Comparison of ENCODE assay signal across 16 cellular contexts in the genomic region with DNA sequence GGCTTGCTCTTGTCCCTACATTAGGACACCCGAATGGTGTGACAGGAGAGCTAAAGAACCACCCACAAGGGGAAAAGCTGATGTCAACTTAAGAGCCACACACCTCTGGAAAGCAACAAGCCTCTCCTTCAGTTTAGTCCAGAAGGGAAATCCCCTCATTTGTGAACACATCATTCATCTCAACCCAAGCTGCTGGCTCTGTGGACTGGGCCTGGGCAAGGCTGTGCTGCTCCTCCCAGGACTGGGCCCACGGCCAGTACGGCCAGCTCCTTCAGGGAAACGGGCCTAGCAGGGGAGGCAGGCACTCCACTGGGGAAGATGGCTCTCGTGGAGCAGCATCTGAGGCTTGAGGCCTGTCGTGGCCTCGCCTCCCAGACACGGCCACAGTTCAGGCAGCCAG. TPM values are rescaled to one million over a fixed set of nuclear protein-coding genes. Genes with fewer than 3 reads are reported as not detected.
DNase-seq lines count a peak whose midpoint lies in the region; ATAC-seq and TF ChIP-seq lines count a peak whose summit lies in the region.
"Had no signal": no experiment of that assay in that cellular context is flagged by ENCODE, and none has a peak within 500 bp of the region (broad histone marks: within the 10 kb centered on the region; RNA-seq: fewer than 3 reads in every experiment).

No MANE protein-coding gene starts in this region.

- TF ChIP-seq POLR2A in stomach (IDR thresholded peaks at IDR 0.05) = no peak

- H3K27ac Mint-ChIP-seq in activated CD4-positive, alpha-beta T cell treated with anti-CD3 and anti-CD28 coated beads for 36 hours = no peak overlapping the region
- H3K27ac Mint-ChIP-seq: CD8-positive, alpha-beta T cell had no signal

- no peaks in the 10 kb centered on the region for H3K9me3 ChIP-seq in stomach
- H3K9me3 ChIP-seq: spleen had no signal

- no peak overlapping the region for H3K27ac ChIP-seq in stomach
- H3K27ac ChIP-seq: spleen had no signal

- H3K36me3 Mint-ChIP-seq in activated CD4-positive, alpha-beta T cell treated with anti-CD3 and anti-CD28 coated beads for 36 hours (ENCODE audit: low read depth) = peaks cover 5% of the 10 kb centered on the region

- no peak for TF ChIP-seq CTCF in cardiac fibroblast (IDR thresholded peaks at IDR 0.05; ENCODE audit: low read depth, low read length)
- no peak for TF ChIP-seq CTCF in stomach (IDR thresholded peaks at IDR 0.05)

- WGBS in stomach, 5 donors = 27 to 57% (median 49%) methylated on average over 4 to 8 of the region's 8 CpGs

- H3K4me3 ChIP-seq in cardiac fibroblast (replicated peaks in 1 of 2; ENCODE audit: low read depth in 2 of 2, low read length in 2 of 2) (no peak overlapping the region), stomach (no peak overlapping the region)
- H3K4me3 ChIP-seq: K562, spleen had no signal

- H3K27me3 Mint-ChIP-seq in activated CD4-positive, alpha-beta T cell treated with anti-CD3 and anti-CD28 coated beads for 36 hours = peaks cover 18% of the 10 kb centered on the region

- H3K4me1 Mint-ChIP-seq in activated CD4-positive, alpha-beta T cell treated with anti-CD3 and anti-CD28 coated beads for 36 hours = peaks cover 2% of the 10 kb centered on the region

- H3K9me3 Mint-ChIP-seq in activated CD4-positive, alpha-beta T cell treated with anti-CD3 and anti-CD28 coated beads for 36 hours (ENCODE audit: low read depth) = no peaks in the 10 kb centered on the region
- H3K9me3 Mint-ChIP-seq: CD8-positive, alpha-beta T cell had no signal

- peaks cover 11 to 25% (median 18%) of the 10 kb centered on the region in 4 donors for H3K4me1 ChIP-seq in stomach

- peak; percentile 89 for ATAC-seq in activated CD4-positive, alpha-beta T cell treated with anti-CD3 and anti-CD28 coated beads for 36 hours
- no peak for ATAC-seq in HG03469 (IDR thresholded peaks at IDR 0.05; ENCODE audit: unreplicated experiment)
- no peak for ATAC-seq in GM21786 (IDR thresholded peaks at IDR 0.05; ENCODE audit: unreplicated experiment)
- ATAC-seq: CD8-positive, alpha-beta T cell; K562 had no signal

- no peak overlapping the region for H3K4me3 Mint-ChIP-seq in activated CD4-positive, alpha-beta T cell treated with anti-CD3 and anti-CD28 coated beads for 36 hours
- H3K4me3 Mint-ChIP-seq: CD8-positive, alpha-beta T cell had no signal

- POLR2A ChIA-PET in activated CD4-positive, alpha-beta T cell treated with anti-CD3 and anti-CD28 coated beads for 36 hours (lab: Charles Lee) = no interaction called here

- TF ChIP-seq EP300 in stomach (IDR thresholded peaks at IDR 0.05) = no peak

- peaks cover 23 to 71% (median 68%) of the 10 kb centered on the region in 4 donors for H3K36me3 ChIP-seq in stomach

- CTCF ChIA-PET in activated CD4-positive, alpha-beta T cell treated with anti-CD3 and anti-CD28 coated beads for 36 hours (lab: Charles Lee) = interaction anchor here (0.6 to 1.0 kb wide), 2 partner anchors 80 to 95 kb away, joined by 3 read pairs; no protein-coding TSS in a partner anchor

- intact Hi-C loops in activated CD4-positive, alpha-beta T cell treated with anti-CD3 and anti-CD28 coated beads for 36 hours (cut with DNase I, micrococcal nuclease) = no loop called here
- intact Hi-C loops in stomach (cut with DNase I; ENCODE audit: low total_unique reads) = no loop called here

- no peak for DNase-seq in activated CD4-positive, alpha-beta T cell treated with anti-CD3 and anti-CD28 coated beads for 36 hours
- DNase-seq in activated CD4-positive, alpha-beta T cell treated with anti-CD3 and anti-CD28 coated beads, Interleukin-2, amount 50 U/mL, for 1 hour = no peak
- DNase-seq in cardiac fibroblast (ENCODE audit: low read depth in 2 of 2) (peak; percentile 42 to 44), iris pigment epithelial cell (ENCODE audit: low read depth) (peak; percentile 34), stomach (peak; percentile 37), NCI-H1930 (lab: John Stamatoyannopoulos, UW) (no peak)
- DNase-seq: 8988T; activated gamma-delta T cell; CD8-positive, alpha-beta T cell; effector memory CD4-positive, alpha-beta T cell; NCI-H146; NCI-H524; spleen had no signal

- H3K27me3 ChIP-seq in stomach = peaks cover 0 to 29% (median 12%) of the 10 kb centered on the region in 3 donors

RNA-seq across cellular contexts. Expression of gene SLC4A11, which starts 12.8 kb away (rescaled TPM):
- under 1 TPM; 0.60 to 0.66 TPM for total RNA-seq in activated CD4-positive, alpha-beta T cell treated with anti-CD3 and anti-CD28 coated beads for 36 hours
- 10 to 100 TPM in 1 of 5 donors, 1 to 10 TPM in 2, under 1 TPM in 1, not detected in 1; 0.37 to 22.3 (median 7.8) TPM for total RNA-seq in stomach
- 10 to 100 TPM in 1 of 3 donors, under 1 TPM in 2; 0.46 to 11.2 (median 0.87) TPM for polyA plus RNA-seq in stomach

RNA-seq across cellular contexts. Expression of gene ITPA, which starts 42.5 kb away (rescaled TPM):
- 10 to 100 TPM; 32.7 to 67.5 TPM for total RNA-seq in activated CD4-positive, alpha-beta T cell treated with anti-CD3 and anti-CD28 coated beads for 36 hours
- total RNA-seq in stomach = 10 to 100 TPM; 11.1 to 57.1 (median 36.9) TPM
- 100 to 1,000 TPM in 1 of 3 donors, 10 to 100 TPM in 2; 58.8 to 105 (median 78.9) TPM for polyA plus RNA-seq in stomach

RNA-seq across cellular contexts. Expression of gene DDRGK1, which starts 47.3 kb away (rescaled TPM):
- 10 to 100 TPM; 49.3 to 52.2 TPM for total RNA-seq in activated CD4-positive, alpha-beta T cell treated with anti-CD3 and anti-CD28 coated beads for 36 hours
- total RNA-seq in stomach = 100 to 1,000 TPM in 1 of 5 donors, 10 to 100 TPM in 3, 1 to 10 TPM in 1; 2.3 to 108 (median 49.1) TPM
- 10 to 100 TPM; 45.5 to 80.8 (median 55.6) TPM for polyA plus RNA-seq in stomach

Comparison
In these comparisons a context has a peak if more than half of its experiments do, and no peak if none do; other contexts are left out.
1. DNase-seq: peak in cardiac fibroblast (2 of 2), iris pigment epithelial cell (single experiment) and stomach (single experiment); none in activated CD4-positive, alpha-beta T cell treated with anti-CD3 and anti-CD28 coated beads for 36 hours (single experiment), activated CD4-positive, alpha-beta T cell treated with anti-CD3 and anti-CD28 coated beads, Interleukin-2, amount 50 U/mL, for 1 hour (single experiment) and NCI-H1930 (0 of 2).